Comparison of ENCODE assay signal across 2 cellular contexts in genomic region chrX:10429908-10430307, GRCh38.
"Had no signal": no experiment of that assay in that cellular context is flagged by ENCODE, and none has a peak within 500 bp of the region (broad histone marks: within the 10 kb centered on the region; RNA-seq: fewer than 3 reads in every experiment).

No MANE protein-coding gene starts in this region.

- DNase-seq: GDM1, GF-D8 had no signal
